ENCODE assay signal across 1 cellular context in the genomic region with DNA sequence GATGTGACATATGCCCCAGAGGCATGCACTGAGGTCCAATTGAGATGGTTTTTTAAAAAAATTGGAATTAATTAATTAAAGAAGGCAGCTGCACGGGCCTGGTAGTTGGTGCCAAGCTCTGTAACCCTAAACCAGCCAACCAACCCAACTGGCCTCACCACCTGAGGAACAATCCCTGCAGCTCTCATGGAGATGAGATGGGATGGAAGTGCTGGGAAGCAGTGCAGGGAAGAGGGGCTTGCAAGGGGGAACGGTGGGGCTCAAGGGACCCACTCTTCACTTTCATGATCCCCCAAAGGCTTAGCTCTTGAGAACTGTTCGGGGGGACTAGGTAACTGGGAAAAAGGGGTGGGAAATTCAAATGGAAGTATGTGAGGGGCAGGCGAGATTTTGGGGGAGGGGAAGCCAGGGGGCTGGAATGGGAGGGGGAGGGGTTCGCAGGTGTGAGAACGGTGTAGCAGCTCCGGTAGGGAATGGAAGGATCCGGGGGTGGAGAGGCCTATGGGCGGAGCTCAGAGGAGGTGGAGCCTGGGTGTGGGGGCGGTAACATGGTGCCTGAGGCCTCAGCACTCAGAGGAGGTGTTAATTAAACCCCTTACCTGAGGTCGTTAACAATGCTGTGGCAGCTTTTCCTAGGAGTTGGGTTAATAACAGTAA.
TF ChIP-seq lines count a peak whose summit lies in the region.

No MANE protein-coding gene starts in this region.

TF ChIP-seq in H1, 55 proteins besides CTCF, POLR2A, EP300 and RAD21:
- TF ChIP-seq BRCA1 (IDR thresholded peaks at IDR 0.05; ENCODE audit: low read depth, low read length) (no peak), NRF1 (IDR thresholded peaks at IDR 0.05; ENCODE audit: low read depth, low read length) (no peak), KDM5A (IDR thresholded peaks at IDR 0.05; ENCODE audit: low read length) (no peak), ZNF274 (IDR thresholded peaks at IDR 0.05; ENCODE audit: borderline replicate concordance, extremely low read depth, low read length) (no peak), CEBPB (IDR thresholded peaks at IDR 0.05; ENCODE audit: low read depth, low read length) (no peak), SUZ12 (IDR thresholded peaks at IDR 0.05; ENCODE audit: low read length) (no peak), CBX5 (IDR thresholded peaks at IDR 0.05; ENCODE audit: low read depth, low read length) (no peak), SP4 (IDR thresholded peaks at IDR 0.05; ENCODE audit: low read length) (no peak), EGR1 (IDR thresholded peaks at IDR 0.05; ENCODE audit: borderline replicate concordance, low read depth, low read length) (peak; percentile 95), KDM1A (IDR thresholded peaks at IDR 0.05; ENCODE audit: borderline replicate concordance, low read length) (peak; percentile 98), SP2 (IDR thresholded peaks at IDR 0.05; ENCODE audit: low read length) (no peak), SRF (IDR thresholded peaks at IDR 0.05; ENCODE audit: low read depth, low read length) (no peak), FOSL1 (IDR thresholded peaks at IDR 0.05; ENCODE audit: insufficient read depth, low read depth, low read length) (no peak), MAFK (IDR thresholded peaks at IDR 0.05; ENCODE audit: low read depth, low read length) (no peak), JUND (IDR thresholded peaks at IDR 0.05; ENCODE audit: low read length) (no peak), TAF7 (optimal IDR thresholded peaks at IDR 0.05; ENCODE audit: borderline replicate concordance, low read depth, low read length) (no peak), YY1 (IDR thresholded peaks at IDR 0.05; ENCODE audit: low read depth, low read length) (no peak; the same call in 1 of the 2 replicates), SAP30 (IDR thresholded peaks at IDR 0.05; ENCODE audit: insufficient read depth, insufficient replicate concordance, low read length) (no peak), SP1 (IDR thresholded peaks at IDR 0.05; ENCODE audit: low read depth, low read length) (peak; percentile 74; the same call in 1 of the 2 replicates), JUN (IDR thresholded peaks at IDR 0.05; ENCODE audit: low read depth, low read length) (no peak), POU5F1 (IDR thresholded peaks at IDR 0.05; ENCODE audit: low read depth, low read length) (no peak), EZH2 (IDR thresholded peaks at IDR 0.05; ENCODE audit: low read depth, low read length, severe bottlenecking) (no peak), TCF12 (IDR thresholded peaks at IDR 0.05; ENCODE audit: low read depth, low read length) (peak; percentile 83; the same call in 1 of the 2 replicates), BCL11A (IDR thresholded peaks at IDR 0.05; ENCODE audit: low read depth in 2 of 2, low read length in 2 of 2) (no peak), HDAC6 (IDR thresholded peaks at IDR 0.05; ENCODE audit: low read depth, low read length) (no peak), CHD1 (IDR thresholded peaks at IDR 0.05; ENCODE audit: low read depth, low read length) (no peak), ASH2L (IDR thresholded peaks at IDR 0.05; ENCODE audit: low read length) (peak; percentile 100), RNF2 (IDR thresholded peaks at IDR 0.05; ENCODE audit: borderline replicate concordance, low read depth, low read length, missing control alignments, poor library complexity, severe bottlenecking) (no peak), RXRA (IDR thresholded peaks at IDR 0.05; ENCODE audit: insufficient read depth, low read depth, low read length) (no peak), CBX8 (IDR thresholded peaks at IDR 0.05; ENCODE audit: borderline replicate concordance, low read depth, low read length) (no peak), TEAD4 (IDR thresholded peaks at IDR 0.05; ENCODE audit: low read depth, low read length) (no peak), RFX5 (IDR thresholded peaks at IDR 0.05; ENCODE audit: borderline replicate concordance, low read depth, low read length) (no peak), RBBP5 (IDR thresholded peaks at IDR 0.05; ENCODE audit: borderline replicate concordance, low read depth, low read length) (peak; percentile 99), CTBP2 (IDR thresholded peaks at IDR 0.05; ENCODE audit: borderline replicate concordance, insufficient read depth, insufficient read length, low read length) (no peak), TAF1 (IDR thresholded peaks at IDR 0.05; ENCODE audit: low read depth, low read length) (peak; percentile 23; the same call in 1 of the 2 replicates), NANOG (IDR thresholded peaks at IDR 0.05; ENCODE audit: insufficient read depth, low read depth, low read length, poor library complexity, severe bottlenecking) (no peak), GABPA (IDR thresholded peaks at IDR 0.05; ENCODE audit: borderline replicate concordance, insufficient read depth, low read length) (no peak), CHD2 (IDR thresholded peaks at IDR 0.05; ENCODE audit: low read length) (peak; percentile 53; the same call in 1 of the 2 replicates), SIRT6 (IDR thresholded peaks at IDR 0.05; ENCODE audit: low read length) (no peak), PHF8 (conservative IDR thresholded peaks at IDR 0.05; ENCODE audit: low read depth, low read length) (no peak), SIX5 (IDR thresholded peaks at IDR 0.05; ENCODE audit: low read depth, low read length) (no peak)
- TF ChIP-seq, protein P1, sequence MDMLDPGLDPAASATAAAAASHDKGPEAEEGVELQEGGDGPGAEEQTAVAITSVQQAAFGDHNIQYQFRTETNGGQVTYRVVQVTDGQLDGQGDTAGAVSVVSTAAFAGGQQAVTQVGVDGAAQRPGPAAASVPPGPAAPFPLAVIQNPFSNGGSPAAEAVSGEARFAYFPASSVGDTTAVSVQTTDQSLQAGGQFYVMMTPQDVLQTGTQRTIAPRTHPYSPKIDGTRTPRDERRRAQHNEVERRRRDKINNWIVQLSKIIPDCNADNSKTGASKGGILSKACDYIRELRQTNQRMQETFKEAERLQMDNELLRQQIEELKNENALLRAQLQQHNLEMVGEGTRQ (IDR thresholded peaks at IDR 0.05; ENCODE audit: low read length), result no peak
- TF ChIP-seq, protein P2, sequence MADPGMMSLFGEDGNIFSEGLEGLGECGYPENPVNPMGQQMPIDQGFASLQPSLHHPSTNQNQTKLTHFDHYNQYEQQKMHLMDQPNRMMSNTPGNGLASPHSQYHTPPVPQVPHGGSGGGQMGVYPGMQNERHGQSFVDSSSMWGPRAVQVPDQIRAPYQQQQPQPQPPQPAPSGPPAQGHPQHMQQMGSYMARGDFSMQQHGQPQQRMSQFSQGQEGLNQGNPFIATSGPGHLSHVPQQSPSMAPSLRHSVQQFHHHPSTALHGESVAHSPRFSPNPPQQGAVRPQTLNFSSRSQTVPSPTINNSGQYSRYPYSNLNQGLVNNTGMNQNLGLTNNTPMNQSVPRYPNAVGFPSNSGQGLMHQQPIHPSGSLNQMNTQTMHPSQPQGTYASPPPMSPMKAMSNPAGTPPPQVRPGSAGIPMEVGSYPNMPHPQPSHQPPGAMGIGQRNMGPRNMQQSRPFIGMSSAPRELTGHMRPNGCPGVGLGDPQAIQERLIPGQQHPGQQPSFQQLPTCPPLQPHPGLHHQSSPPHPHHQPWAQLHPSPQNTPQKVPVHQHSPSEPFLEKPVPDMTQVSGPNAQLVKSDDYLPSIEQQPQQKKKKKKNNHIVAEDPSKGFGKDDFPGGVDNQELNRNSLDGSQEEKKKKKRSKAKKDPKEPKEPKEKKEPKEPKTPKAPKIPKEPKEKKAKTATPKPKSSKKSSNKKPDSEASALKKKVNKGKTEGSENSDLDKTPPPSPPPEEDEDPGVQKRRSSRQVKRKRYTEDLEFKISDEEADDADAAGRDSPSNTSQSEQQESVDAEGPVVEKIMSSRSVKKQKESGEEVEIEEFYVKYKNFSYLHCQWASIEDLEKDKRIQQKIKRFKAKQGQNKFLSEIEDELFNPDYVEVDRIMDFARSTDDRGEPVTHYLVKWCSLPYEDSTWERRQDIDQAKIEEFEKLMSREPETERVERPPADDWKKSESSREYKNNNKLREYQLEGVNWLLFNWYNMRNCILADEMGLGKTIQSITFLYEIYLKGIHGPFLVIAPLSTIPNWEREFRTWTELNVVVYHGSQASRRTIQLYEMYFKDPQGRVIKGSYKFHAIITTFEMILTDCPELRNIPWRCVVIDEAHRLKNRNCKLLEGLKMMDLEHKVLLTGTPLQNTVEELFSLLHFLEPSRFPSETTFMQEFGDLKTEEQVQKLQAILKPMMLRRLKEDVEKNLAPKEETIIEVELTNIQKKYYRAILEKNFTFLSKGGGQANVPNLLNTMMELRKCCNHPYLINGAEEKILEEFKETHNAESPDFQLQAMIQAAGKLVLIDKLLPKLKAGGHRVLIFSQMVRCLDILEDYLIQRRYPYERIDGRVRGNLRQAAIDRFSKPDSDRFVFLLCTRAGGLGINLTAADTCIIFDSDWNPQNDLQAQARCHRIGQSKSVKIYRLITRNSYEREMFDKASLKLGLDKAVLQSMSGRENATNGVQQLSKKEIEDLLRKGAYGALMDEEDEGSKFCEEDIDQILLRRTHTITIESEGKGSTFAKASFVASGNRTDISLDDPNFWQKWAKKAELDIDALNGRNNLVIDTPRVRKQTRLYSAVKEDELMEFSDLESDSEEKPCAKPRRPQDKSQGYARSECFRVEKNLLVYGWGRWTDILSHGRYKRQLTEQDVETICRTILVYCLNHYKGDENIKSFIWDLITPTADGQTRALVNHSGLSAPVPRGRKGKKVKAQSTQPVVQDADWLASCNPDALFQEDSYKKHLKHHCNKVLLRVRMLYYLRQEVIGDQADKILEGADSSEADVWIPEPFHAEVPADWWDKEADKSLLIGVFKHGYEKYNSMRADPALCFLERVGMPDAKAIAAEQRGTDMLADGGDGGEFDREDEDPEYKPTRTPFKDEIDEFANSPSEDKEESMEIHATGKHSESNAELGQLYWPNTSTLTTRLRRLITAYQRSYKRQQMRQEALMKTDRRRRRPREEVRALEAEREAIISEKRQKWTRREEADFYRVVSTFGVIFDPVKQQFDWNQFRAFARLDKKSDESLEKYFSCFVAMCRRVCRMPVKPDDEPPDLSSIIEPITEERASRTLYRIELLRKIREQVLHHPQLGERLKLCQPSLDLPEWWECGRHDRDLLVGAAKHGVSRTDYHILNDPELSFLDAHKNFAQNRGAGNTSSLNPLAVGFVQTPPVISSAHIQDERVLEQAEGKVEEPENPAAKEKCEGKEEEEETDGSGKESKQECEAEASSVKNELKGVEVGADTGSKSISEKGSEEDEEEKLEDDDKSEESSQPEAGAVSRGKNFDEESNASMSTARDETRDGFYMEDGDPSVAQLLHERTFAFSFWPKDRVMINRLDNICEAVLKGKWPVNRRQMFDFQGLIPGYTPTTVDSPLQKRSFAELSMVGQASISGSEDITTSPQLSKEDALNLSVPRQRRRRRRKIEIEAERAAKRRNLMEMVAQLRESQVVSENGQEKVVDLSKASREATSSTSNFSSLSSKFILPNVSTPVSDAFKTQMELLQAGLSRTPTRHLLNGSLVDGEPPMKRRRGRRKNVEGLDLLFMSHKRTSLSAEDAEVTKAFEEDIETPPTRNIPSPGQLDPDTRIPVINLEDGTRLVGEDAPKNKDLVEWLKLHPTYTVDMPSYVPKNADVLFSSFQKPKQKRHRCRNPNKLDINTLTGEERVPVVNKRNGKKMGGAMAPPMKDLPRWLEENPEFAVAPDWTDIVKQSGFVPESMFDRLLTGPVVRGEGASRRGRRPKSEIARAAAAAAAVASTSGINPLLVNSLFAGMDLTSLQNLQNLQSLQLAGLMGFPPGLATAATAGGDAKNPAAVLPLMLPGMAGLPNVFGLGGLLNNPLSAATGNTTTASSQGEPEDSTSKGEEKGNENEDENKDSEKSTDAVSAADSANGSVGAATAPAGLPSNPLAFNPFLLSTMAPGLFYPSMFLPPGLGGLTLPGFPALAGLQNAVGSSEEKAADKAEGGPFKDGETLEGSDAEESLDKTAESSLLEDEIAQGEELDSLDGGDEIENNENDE (IDR thresholded peaks at IDR 0.05; ENCODE audit: insufficient replicate concordance, low read length), result no peak
- TF ChIP-seq, protein P3, sequence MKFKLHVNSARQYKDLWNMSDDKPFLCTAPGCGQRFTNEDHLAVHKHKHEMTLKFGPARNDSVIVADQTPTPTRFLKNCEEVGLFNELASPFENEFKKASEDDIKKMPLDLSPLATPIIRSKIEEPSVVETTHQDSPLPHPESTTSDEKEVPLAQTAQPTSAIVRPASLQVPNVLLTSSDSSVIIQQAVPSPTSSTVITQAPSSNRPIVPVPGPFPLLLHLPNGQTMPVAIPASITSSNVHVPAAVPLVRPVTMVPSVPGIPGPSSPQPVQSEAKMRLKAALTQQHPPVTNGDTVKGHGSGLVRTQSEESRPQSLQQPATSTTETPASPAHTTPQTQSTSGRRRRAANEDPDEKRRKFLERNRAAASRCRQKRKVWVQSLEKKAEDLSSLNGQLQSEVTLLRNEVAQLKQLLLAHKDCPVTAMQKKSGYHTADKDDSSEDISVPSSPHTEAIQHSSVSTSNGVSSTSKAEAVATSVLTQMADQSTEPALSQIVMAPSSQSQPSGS (IDR thresholded peaks at IDR 0.05; ENCODE audit: low read length), result no peak
TF ChIP-seq in H1: peak in this region for 8.
